ENCODE assay signal across 18 cellular contexts in genomic region chr7:149686001-149686400, GRCh38.
DNase-seq lines count a peak whose midpoint lies in the region; ATAC-seq and TF ChIP-seq lines count a peak whose summit lies in the region.
"Had no signal": no experiment of that assay in that cellular context is flagged by ENCODE, and none has a peak within 500 bp of the region (broad histone marks: within the 10 kb centered on the region; RNA-seq: fewer than 3 reads in every experiment).

No MANE protein-coding gene starts in this region.

- H3K36me3 ChIP-seq in BJ (ENCODE audit: control insufficient read depth, insufficient read depth, low read length) (no peaks in the 10 kb centered on the region), MG63 (no peaks in the 10 kb centered on the region), lung (ENCODE audit: control insufficient read depth in 2 of 2, insufficient read depth in 2 of 2, low read length in 2 of 2) (no peaks in the 10 kb centered on the region)

- POLR2A ChIA-PET in BJ (lab: Charles Lee), result no interaction called here

- no peaks in the 10 kb centered on the region; the same call in none of the 2 replicates for H3K27me3 ChIP-seq in BJ (ENCODE audit: control insufficient read depth, insufficient read depth, low read length)
- H3K27me3 ChIP-seq in MG63, result no peaks in the 10 kb centered on the region
- no peaks in the 10 kb centered on the region for H3K27me3 ChIP-seq in lung (ENCODE audit: control insufficient read depth, insufficient read depth)

- TF ChIP-seq CTCF in BJ (IDR thresholded peaks at IDR 0.05; ENCODE audit: insufficient read depth, low read depth, low read length) (no peak), astrocyte of the spinal cord (IDR thresholded peaks at IDR 0.05; ENCODE audit: low read depth, low read length) (no peak), lung (IDR thresholded peaks at IDR 0.05; ENCODE audit: control extremely low read depth, extremely low read depth) (no peak), GM13976 (IDR thresholded peaks at IDR 0.05; ENCODE audit: borderline replicate concordance, control extremely low read depth, extremely low read depth, insufficient read depth, missing control alignments) (no peak)

- WGBS in lung, 2 donors, result 22 to 57% methylated on average over 3 of the region's 3 CpGs

- CTCF ChIA-PET in BJ (lab: Yijun Ruan, JAX), result interaction anchor here (0.7 to 2.6 kb wide), 5 partner anchors 11 to 23 kb away, joined by 3 to 8 read pairs (median 4); no protein-coding TSS in a partner anchor

- H3K9me3 ChIP-seq in MG63 (no peaks in the 10 kb centered on the region; the same call in 1 of the 2 replicates), lung (ENCODE audit: control insufficient read depth in 2 of 2, insufficient read depth in 1 of 2, low read length in 1 of 2) (peaks cover 0 to 2% of the 10 kb centered on the region in 2 donors)
- H3K9me3 ChIP-seq: psoas muscle had no signal

- H3K36me3 Mint-ChIP-seq in activated T-cell treated with anti-CD3 and anti-CD28 coated beads, Interleukin-2, amount 50 U/mL, for 72 hours (ENCODE audit: insufficient read depth in 2 of 2), result no peaks in the 10 kb centered on the region

- peaks cover 7% of the 10 kb centered on the region for H3K4me1 Mint-ChIP-seq in activated T-cell treated with anti-CD3 and anti-CD28 coated beads, Interleukin-2, amount 50 U/mL, for 72 hours (ENCODE audit: low read depth)

- ATAC-seq in lung (ENCODE audit: insufficient read depth, low FRiP score), result peak; percentile 53
- ATAC-seq in HG03442 (IDR thresholded peaks at IDR 0.05; ENCODE audit: unreplicated experiment), result no peak
- no peak for ATAC-seq in activated T-cell treated with anti-CD3 and anti-CD28 coated beads, Interleukin-2, amount 50 U/mL, for 72 hours (replicated peaks in 1 of 2)
- ATAC-seq: GM12878, left cardiac atrium, psoas muscle, T-cell had no signal

- H3K27ac ChIP-seq in lung (ENCODE audit: low read depth in 1 of 2, low read length in 1 of 2), result no peak overlapping the region
- H3K27ac ChIP-seq: hepatocyte, psoas muscle had no signal

- H3K27ac Mint-ChIP-seq in activated T-cell treated with anti-CD3 and anti-CD28 coated beads, Interleukin-2, amount 50 U/mL, for 72 hours, result no peak overlapping the region
- H3K27ac Mint-ChIP-seq: activated naive CD8-positive, alpha-beta T cell treated with anti-CD3 and anti-CD28 coated beads for 36 hours; T-cell had no signal

- H3K4me1 ChIP-seq in lung (ENCODE audit: control insufficient read depth in 2 of 2, insufficient read depth in 2 of 2, low read length in 2 of 2), result no peaks in the 10 kb centered on the region
- H3K4me1 ChIP-seq: psoas muscle had no signal

- in situ Hi-C loops in astrocyte of the spinal cord (cut with HindIII; ENCODE audit: low sequenced_read_pairs), result no loop called here
- in situ Hi-C loops in GM13976 (cut with MboI; ENCODE audit: low sequenced_read_pairs, unreplicated experiment), result no loop called here

- DNase-seq in BJ (ENCODE audit: low read depth) (peak; percentile 41), MG63 (peak; percentile 43), astrocyte of the spinal cord (ENCODE audit: low read depth, low spot score) (peak; percentile 16), lung (ENCODE audit: low spot score) (no peak), NCI-H446 treated with DMSO at 0.1 percent for 48 hours (lab: John Stamatoyannopoulos, UW) (no peak), GM13976 (ENCODE audit: low spot score) (no peak)
- DNase-seq in activated T-cell treated with anti-CD3 and anti-CD28 coated beads, Interleukin-2, amount 50 U/mL, for 72 hours, result no peak
- DNase-seq: activated naive CD8-positive, alpha-beta T cell treated with anti-CD3 and anti-CD28 coated beads for 36 hours; C1 segment of cervical spinal cord; DMS79 treated with DMSO at 0.1 percent for 48 hours; left cardiac atrium; NCI-H1105; psoas muscle; stimulated activated CD4-positive, alpha-beta T cell treated with anti-CD3 and anti-CD28 coated beads, Interleukin-15, amount 100 ng/mL, for 24 hours; T-cell had no signal

- H3K4me3 ChIP-seq in BJ (ENCODE audit: low read depth, low read length) (no peak overlapping the region), MG63 (no peak overlapping the region), astrocyte of the spinal cord (ENCODE audit: low read depth, low read length) (no peak overlapping the region), lung (no peak overlapping the region)
- H3K4me3 ChIP-seq: GM12878, hepatocyte, psoas muscle had no signal

- H3K9me3 Mint-ChIP-seq in activated T-cell treated with anti-CD3 and anti-CD28 coated beads, Interleukin-2, amount 50 U/mL, for 72 hours, result peaks cover 1 to 2% of the 10 kb centered on the region in 2 donors

- peaks cover 49% of the 10 kb centered on the region for H3K27me3 Mint-ChIP-seq in activated T-cell treated with anti-CD3 and anti-CD28 coated beads, Interleukin-2, amount 50 U/mL, for 72 hours (ENCODE audit: low read depth)

- H3K4me3 Mint-ChIP-seq in activated T-cell treated with anti-CD3 and anti-CD28 coated beads, Interleukin-2, amount 50 U/mL, for 72 hours, result no peak overlapping the region
- H3K4me3 Mint-ChIP-seq: activated naive CD8-positive, alpha-beta T cell treated with anti-CD3 and anti-CD28 coated beads for 36 hours; T-cell had no signal

Comparison
In these comparisons a context has a peak if more than half of its experiments do, and no peak if none do; other contexts are left out.
1. DNase-seq: peak in BJ (single experiment), MG63 (single experiment) and astrocyte of the spinal cord (single experiment); none in lung (single experiment), NCI-H446 treated with DMSO at 0.1 percent for 48 hours (single experiment), activated T-cell treated with anti-CD3 and anti-CD28 coated beads, Interleukin-2, amount 50 U/mL, for 72 hours (0 of 2) and GM13976 (single experiment).